ENCODE assay signal across 14 cellular contexts in genomic region chr3:159486580-159486979, GRCh38.
DNase-seq lines count a peak whose midpoint lies in the region; ATAC-seq and TF ChIP-seq lines count a peak whose summit lies in the region.
"Had no signal": no experiment of that assay in that cellular context is flagged by ENCODE, and none has a peak within 500 bp of the region (broad histone marks: within the 10 kb centered on the region; RNA-seq: fewer than 3 reads in every experiment).

No MANE protein-coding gene starts in this region.

- H3K4me3 ChIP-seq in WERI-Rb-1 (ENCODE audit: low read depth, low read length) (no peak overlapping the region), Caco-2 (ENCODE audit: low read depth, low read length) (no peak overlapping the region)

- H3K27me3 ChIP-seq in WERI-Rb-1 (ENCODE audit: insufficient read depth, low read depth, severe bottlenecking) (no peaks in the 10 kb centered on the region), Caco-2 (replicated peaks; ENCODE audit: control insufficient read depth, insufficient read depth, low read length) (no peaks in the 10 kb centered on the region)

- DNase-seq in DMS53 (lab: John Stamatoyannopoulos, UW) (peak; percentile 57), DMS53 treated with DMSO at 0.1 percent for 48 hours (lab: John Stamatoyannopoulos, UW; ENCODE audit: unreplicated experiment) (no peak), WERI-Rb-1 (peak; percentile 13), myocyte (ENCODE audit: low read depth) (peak; percentile 3), Caco-2 (no peak), ureter (ENCODE audit: low spot score) (no peak), NCI-H1048 (lab: John Stamatoyannopoulos, UW) (no peak)
- DNase-seq: activated CD4-positive, alpha-beta T cell treated with anti-CD3 and anti-CD28 coated beads, Interleukin-2, amount 10 ng/mL, durations not matched to agents 24 days and 14 days; activated naive CD8-positive, alpha-beta T cell treated with anti-CD3 and anti-CD28 coated beads, Interleukin-2, amount 10 ng/mL, durations not matched to agents 7 days and 5 days; islet precursor cell; NCI-H1105; stimulated activated CD4-positive, alpha-beta T cell treated with anti-CD3 and anti-CD28 coated beads, Interleukin-4, amount 100 ng/mL, for 24 hours had no signal

- peak; percentile 55 for ATAC-seq in HG02973 (IDR thresholded peaks at IDR 0.05; ENCODE audit: unreplicated experiment)

- BruUV-seq in Caco-2 (replicated peaks; lab: Mats Ljungman, UMichigan), result no TSS peak

- H3K36me3 ChIP-seq in WERI-Rb-1, result no peaks in the 10 kb centered on the region
- H3K36me3 ChIP-seq in Caco-2 (ENCODE audit: control insufficient read depth, insufficient read depth, low read length), result no peaks in the 10 kb centered on the region

- H3K9me3 Mint-ChIP-seq in Caco-2 (ENCODE audit: unreplicated experiment), result no peaks in the 10 kb centered on the region
- H3K9me3 Mint-ChIP-seq: activated CD4-positive, alpha-beta T cell treated with anti-CD3 and anti-CD28 coated beads, Interleukin-2, amount 10 ng/mL, durations not matched to agents 24 days and 14 days had no signal

- TF ChIP-seq CTCF in WERI-Rb-1 (IDR thresholded peaks at IDR 0.05; ENCODE audit: low read depth, low read length) (peak; percentile 64), Caco-2 (IDR thresholded peaks at IDR 0.05; ENCODE audit: insufficient read depth in 1 of 2, low read depth in 1 of 2, low read length in 1 of 2, severe bottlenecking in 1 of 2, unreplicated experiment in 1 of 2) (no peak)

- no peaks in the 10 kb centered on the region for H3K36me3 Mint-ChIP-seq in Caco-2 (ENCODE audit: insufficient read depth, unreplicated experiment)
- H3K36me3 Mint-ChIP-seq: activated naive CD8-positive, alpha-beta T cell treated with anti-CD3 and anti-CD28 coated beads, Interleukin-2, amount 10 ng/mL, durations not matched to agents 7 days and 5 days had no signal

- H3K27me3 Mint-ChIP-seq in Caco-2 (ENCODE audit: insufficient read depth, unreplicated experiment), result peaks cover 8% of the 10 kb centered on the region
- H3K27me3 Mint-ChIP-seq: activated CD4-positive, alpha-beta T cell treated with anti-CD3 and anti-CD28 coated beads, Interleukin-2, amount 10 ng/mL, durations not matched to agents 24 days and 14 days; activated naive CD8-positive, alpha-beta T cell treated with anti-CD3 and anti-CD28 coated beads, Interleukin-2, amount 10 ng/mL, durations not matched to agents 7 days and 5 days had no signal

- CTCF ChIA-PET in Caco-2 (lab: Charles Lee), result no interaction called here

- H3K4me3 Mint-ChIP-seq in Caco-2 (ENCODE audit: unreplicated experiment), result no peak overlapping the region
- H3K4me3 Mint-ChIP-seq: activated CD4-positive, alpha-beta T cell treated with anti-CD3 and anti-CD28 coated beads, Interleukin-2, amount 10 ng/mL, durations not matched to agents 24 days and 14 days; activated naive CD8-positive, alpha-beta T cell treated with anti-CD3 and anti-CD28 coated beads, Interleukin-2, amount 10 ng/mL, durations not matched to agents 7 days and 5 days had no signal

- H3K9me3 ChIP-seq in WERI-Rb-1 (ENCODE audit: severe bottlenecking) (no peaks in the 10 kb centered on the region), Caco-2 (no peaks in the 10 kb centered on the region)

- H3K4me1 Mint-ChIP-seq in Caco-2 (ENCODE audit: low read depth, unreplicated experiment), result no peaks in the 10 kb centered on the region
- H3K4me1 Mint-ChIP-seq: activated CD4-positive, alpha-beta T cell treated with anti-CD3 and anti-CD28 coated beads, Interleukin-2, amount 10 ng/mL, durations not matched to agents 24 days and 14 days; activated naive CD8-positive, alpha-beta T cell treated with anti-CD3 and anti-CD28 coated beads, Interleukin-2, amount 10 ng/mL, durations not matched to agents 7 days and 5 days had no signal

- no peak overlapping the region for H3K27ac ChIP-seq in WERI-Rb-1
- H3K27ac ChIP-seq: RWPE1 had no signal

- no peak overlapping the region for H3K27ac Mint-ChIP-seq in Caco-2 (ENCODE audit: unreplicated experiment)
- H3K27ac Mint-ChIP-seq: activated CD4-positive, alpha-beta T cell treated with anti-CD3 and anti-CD28 coated beads, Interleukin-2, amount 10 ng/mL, durations not matched to agents 24 days and 14 days; activated naive CD8-positive, alpha-beta T cell treated with anti-CD3 and anti-CD28 coated beads, Interleukin-2, amount 10 ng/mL, durations not matched to agents 7 days and 5 days had no signal

- POLR2A ChIA-PET in Caco-2 (lab: Charles Lee), result no interaction called here

- intact Hi-C loops in Caco-2 (cut with micrococcal nuclease; ENCODE audit: unreplicated experiment), result no loop called here

- H3K4me1 ChIP-seq in Caco-2, result no peaks in the 10 kb centered on the region

Comparison
In these comparisons a context has a peak if more than half of its experiments do, and no peak if none do; other contexts are left out.
1. DNase-seq: peak in DMS53 (single experiment), WERI-Rb-1 (single experiment) and myocyte (single experiment); none in DMS53 treated with DMSO at 0.1 percent for 48 hours (single experiment), Caco-2 (0 of 2), ureter (single experiment) and NCI-H1048 (single experiment).